ENCODE assay signal across 10 cellular contexts in the genomic region with DNA sequence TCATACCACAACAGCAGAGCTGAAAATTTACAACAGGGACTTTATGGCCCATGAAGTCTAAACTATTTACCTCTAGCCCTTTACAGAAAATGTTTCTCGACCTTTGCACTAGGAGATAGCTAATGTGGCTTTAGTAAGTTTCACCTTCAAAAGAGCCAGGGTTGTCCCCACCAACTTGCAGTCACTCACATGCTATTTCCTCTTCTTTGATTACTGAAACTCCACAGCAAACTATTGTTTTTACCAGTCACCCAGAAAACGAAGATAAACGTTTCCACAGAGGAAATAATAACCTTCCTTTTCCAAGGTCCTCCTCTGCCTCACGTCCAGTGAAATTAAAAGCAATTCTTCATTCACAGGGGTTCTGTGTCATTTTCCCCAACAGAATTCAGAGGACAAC. TPM values are rescaled to one million over a fixed set of nuclear protein-coding genes. Genes with fewer than 3 reads are reported as not detected.
DNase-seq lines count a peak whose midpoint lies in the region; ATAC-seq and TF ChIP-seq lines count a peak whose summit lies in the region.
"Had no signal": no experiment of that assay in that cellular context is flagged by ENCODE, and none has a peak within 500 bp of the region (broad histone marks: within the 10 kb centered on the region; RNA-seq: fewer than 3 reads in every experiment).

No MANE protein-coding gene starts in this region.

- peaks cover 52% of the 10 kb centered on the region for H3K4me1 ChIP-seq in osteoblast (ENCODE audit: insufficient read depth, low read length)
- H3K4me1 ChIP-seq in foreskin keratinocyte = peaks cover 8% of the 10 kb centered on the region

- in situ Hi-C loops in ACHN (cut with HindIII; ENCODE audit: low pct_ligation_motif_present, low pct_unique_long_range_greater_than_20kb, low sequenced_read_pairs) = no loop called here

- H3K36me3 ChIP-seq in osteoblast (ENCODE audit: insufficient read depth, low read length) = peaks cover 25% of the 10 kb centered on the region

- H3K27me3 ChIP-seq in osteoblast (ENCODE audit: insufficient read depth, low read length) (no peaks in the 10 kb centered on the region), foreskin keratinocyte (no peaks in the 10 kb centered on the region)

- no peak overlapping the region for H2AFZ ChIP-seq in osteoblast (ENCODE audit: low read length)

- H4K20me1 ChIP-seq in osteoblast (ENCODE audit: insufficient read depth, low read length) = peaks cover 17% of the 10 kb centered on the region

- H3K4me3 ChIP-seq in osteoblast (ENCODE audit: insufficient read depth, low read length) (no peak overlapping the region), coronary artery (no peak overlapping the region)

- H3K27ac ChIP-seq in osteoblast (ENCODE audit: low read depth, low read length) = peak overlapping the region; percentile 69
- H3K27ac ChIP-seq in foreskin keratinocyte = no peak overlapping the region
- H3K27ac ChIP-seq in coronary artery = peak overlapping the region in 1 of 2 donors; percentile 55

- H3K79me2 ChIP-seq in osteoblast (ENCODE audit: insufficient read depth, low read length) = peaks cover 96% of the 10 kb centered on the region

- H3K4me2 ChIP-seq in osteoblast (ENCODE audit: insufficient read depth, low read length) = peak overlapping the region; percentile 33

- H3K9me3 ChIP-seq in osteoblast (ENCODE audit: low read depth, low read length) = no peaks in the 10 kb centered on the region

- DNase-seq in osteoblast (ENCODE audit: insufficient read length, low spot score, missing footprints) = no peak
- DNase-seq in foreskin keratinocyte = no peak
- no peak for DNase-seq in coronary artery (ENCODE audit: low spot score)
- no peak for DNase-seq in ACHN
- no peak for DNase-seq in HK-2 (ENCODE audit: unreplicated experiment)
- DNase-seq: amniotic stem cell, NCI-H1417 treated with DMSO at 0.1 percent for 48 hours had no signal

- peak; percentile 91 for ATAC-seq in GM18907 (IDR thresholded peaks at IDR 0.05; ENCODE audit: unreplicated experiment)
- peak; percentile 92 for ATAC-seq in HG02571 (IDR thresholded peaks at IDR 0.05; ENCODE audit: unreplicated experiment)
- ATAC-seq in HG03575 (IDR thresholded peaks at IDR 0.05; ENCODE audit: extremely low read depth, insufficient number of reproducible peaks, low FRiP score, unreplicated experiment) = peak; percentile 74
- no peak for ATAC-seq in foreskin keratinocyte

- TF ChIP-seq CTCF in osteoblast (IDR thresholded peaks at IDR 0.05; ENCODE audit: extremely low read depth, low read depth, low read length) (no peak), foreskin keratinocyte (conservative IDR thresholded peaks at IDR 0.05) (no peak), coronary artery (IDR thresholded peaks at IDR 0.05) (no peak)

RNA-seq across cellular contexts. Expression of a gene that starts 48.2 kb away (rescaled TPM):
- total RNA-seq in osteoblast = 79.3 and 84.7 TPM in 2 replicates
- total RNA-seq in foreskin keratinocyte = 14.8 and 23.6 TPM in 2 replicates
- 7.2 and 12.6 TPM in 2 replicates for polyA plus RNA-seq in foreskin keratinocyte
